ENCODE assay signal across 1 cellular context in the genomic region with DNA sequence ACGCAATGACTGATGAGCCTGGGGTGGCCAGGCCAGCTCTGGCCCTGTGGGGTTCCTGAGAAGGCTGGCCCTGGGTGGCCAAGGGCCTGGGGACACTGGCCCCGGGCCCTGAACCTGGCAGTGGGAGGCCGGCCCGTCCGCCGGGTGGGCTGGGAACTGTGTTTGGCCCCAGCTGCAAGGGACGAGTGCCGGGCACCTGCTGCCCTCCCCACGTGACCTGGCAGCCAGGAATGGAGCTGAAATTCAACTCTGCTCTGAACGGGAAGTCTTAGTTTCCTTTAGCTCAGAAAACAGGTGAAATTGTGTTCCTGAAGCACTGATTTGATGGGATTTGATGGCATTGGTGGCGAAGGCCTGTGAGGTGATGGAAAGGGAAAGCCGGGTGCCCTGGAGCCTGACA.
TF ChIP-seq lines count a peak whose summit lies in the region.

No MANE protein-coding gene starts in this region.

TF ChIP-seq in GM23338, 12 proteins besides CTCF, POLR2A, EP300 and RAD21:
- TF ChIP-seq ZNF114 (CRISPR knock-in tag; IDR thresholded peaks at IDR 0.05) (no peak), EZH2 (IDR thresholded peaks at IDR 0.05; ENCODE audit: low read depth, unreplicated experiment) (no peak), EZH2phosphoT487 (IDR thresholded peaks at IDR 0.05; ENCODE audit: unreplicated experiment) (no peak), JUNB (IDR thresholded peaks at IDR 0.05; ENCODE audit: unreplicated experiment) (no peak), CREB1 (CRISPR knock-in tag; IDR thresholded peaks at IDR 0.05; ENCODE audit: low read depth) (no peak), POLR2AphosphoS5 (IDR thresholded peaks at IDR 0.05; ENCODE audit: low read depth) (no peak)
- TF ChIP-seq, protein P1, sequence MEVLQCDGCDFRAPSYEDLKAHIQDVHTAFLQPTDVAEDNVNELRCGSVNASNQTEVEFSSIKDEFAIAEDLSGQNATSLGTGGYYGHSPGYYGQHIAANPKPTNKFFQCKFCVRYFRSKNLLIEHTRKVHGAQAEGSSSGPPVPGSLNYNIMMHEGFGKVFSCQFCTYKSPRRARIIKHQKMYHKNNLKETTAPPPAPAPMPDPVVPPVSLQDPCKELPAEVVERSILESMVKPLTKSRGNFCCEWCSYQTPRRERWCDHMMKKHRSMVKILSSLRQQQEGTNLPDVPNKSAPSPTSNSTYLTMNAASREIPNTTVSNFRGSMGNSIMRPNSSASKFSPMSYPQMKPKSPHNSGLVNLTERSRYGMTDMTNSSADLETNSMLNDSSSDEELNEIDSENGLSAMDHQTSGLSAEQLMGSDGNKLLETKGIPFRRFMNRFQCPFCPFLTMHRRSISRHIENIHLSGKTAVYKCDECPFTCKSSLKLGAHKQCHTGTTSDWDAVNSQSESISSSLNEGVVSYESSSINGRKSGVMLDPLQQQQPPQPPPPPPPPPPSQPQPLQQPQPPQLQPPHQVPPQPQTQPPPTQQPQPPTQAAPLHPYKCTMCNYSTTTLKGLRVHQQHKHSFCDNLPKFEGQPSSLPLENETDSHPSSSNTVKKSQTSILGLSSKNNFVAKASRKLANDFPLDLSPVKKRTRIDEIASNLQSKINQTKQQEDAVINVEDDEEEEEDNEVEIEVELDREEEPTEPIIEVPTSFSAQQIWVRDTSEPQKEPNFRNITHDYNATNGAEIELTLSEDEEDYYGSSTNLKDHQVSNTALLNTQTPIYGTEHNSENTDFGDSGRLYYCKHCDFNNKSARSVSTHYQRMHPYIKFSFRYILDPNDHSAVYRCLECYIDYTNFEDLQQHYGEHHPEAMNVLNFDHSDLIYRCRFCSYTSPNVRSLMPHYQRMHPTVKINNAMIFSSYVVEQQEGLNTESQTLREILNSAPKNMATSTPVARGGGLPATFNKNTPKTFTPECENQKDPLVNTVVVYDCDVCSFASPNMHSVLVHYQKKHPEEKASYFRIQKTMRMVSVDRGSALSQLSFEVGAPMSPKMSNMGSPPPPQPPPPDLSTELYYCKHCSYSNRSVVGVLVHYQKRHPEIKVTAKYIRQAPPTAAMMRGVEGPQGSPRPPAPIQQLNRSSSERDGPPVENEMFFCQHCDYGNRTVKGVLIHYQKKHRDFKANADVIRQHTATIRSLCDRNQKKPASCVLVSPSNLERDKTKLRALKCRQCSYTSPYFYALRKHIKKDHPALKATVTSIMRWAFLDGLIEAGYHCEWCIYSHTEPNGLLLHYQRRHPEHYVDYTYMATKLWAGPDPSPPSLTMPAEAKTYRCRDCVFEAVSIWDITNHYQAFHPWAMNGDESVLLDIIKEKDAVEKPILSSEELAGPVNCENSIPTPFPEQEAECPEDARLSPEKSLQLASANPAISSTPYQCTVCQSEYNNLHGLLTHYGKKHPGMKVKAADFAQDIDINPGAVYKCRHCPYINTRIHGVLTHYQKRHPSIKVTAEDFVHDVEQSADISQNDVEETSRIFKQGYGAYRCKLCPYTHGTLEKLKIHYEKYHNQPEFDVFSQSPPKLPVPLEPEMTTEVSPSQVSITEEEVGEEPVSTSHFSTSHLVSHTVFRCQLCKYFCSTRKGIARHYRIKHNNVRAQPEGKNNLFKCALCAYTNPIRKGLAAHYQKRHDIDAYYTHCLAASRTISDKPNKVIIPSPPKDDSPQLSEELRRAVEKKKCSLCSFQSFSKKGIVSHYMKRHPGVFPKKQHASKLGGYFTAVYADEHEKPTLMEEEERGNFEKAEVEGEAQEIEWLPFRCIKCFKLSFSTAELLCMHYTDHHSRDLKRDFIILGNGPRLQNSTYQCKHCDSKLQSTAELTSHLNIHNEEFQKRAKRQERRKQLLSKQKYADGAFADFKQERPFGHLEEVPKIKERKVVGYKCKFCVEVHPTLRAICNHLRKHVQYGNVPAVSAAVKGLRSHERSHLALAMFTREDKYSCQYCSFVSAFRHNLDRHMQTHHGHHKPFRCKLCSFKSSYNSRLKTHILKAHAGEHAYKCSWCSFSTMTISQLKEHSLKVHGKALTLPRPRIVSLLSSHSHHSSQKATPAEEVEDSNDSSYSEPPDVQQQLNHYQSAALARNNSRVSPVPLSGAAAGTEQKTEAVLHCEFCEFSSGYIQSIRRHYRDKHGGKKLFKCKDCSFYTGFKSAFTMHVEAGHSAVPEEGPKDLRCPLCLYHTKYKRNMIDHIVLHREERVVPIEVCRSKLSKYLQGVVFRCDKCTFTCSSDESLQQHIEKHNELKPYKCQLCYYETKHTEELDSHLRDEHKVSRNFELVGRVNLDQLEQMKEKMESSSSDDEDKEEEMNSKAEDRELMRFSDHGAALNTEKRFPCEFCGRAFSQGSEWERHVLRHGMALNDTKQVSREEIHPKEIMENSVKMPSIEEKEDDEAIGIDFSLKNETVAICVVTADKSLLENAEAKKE (CRISPR knock-in tag; IDR thresholded peaks at IDR 0.05): no peak
- TF ChIP-seq, protein P2, sequence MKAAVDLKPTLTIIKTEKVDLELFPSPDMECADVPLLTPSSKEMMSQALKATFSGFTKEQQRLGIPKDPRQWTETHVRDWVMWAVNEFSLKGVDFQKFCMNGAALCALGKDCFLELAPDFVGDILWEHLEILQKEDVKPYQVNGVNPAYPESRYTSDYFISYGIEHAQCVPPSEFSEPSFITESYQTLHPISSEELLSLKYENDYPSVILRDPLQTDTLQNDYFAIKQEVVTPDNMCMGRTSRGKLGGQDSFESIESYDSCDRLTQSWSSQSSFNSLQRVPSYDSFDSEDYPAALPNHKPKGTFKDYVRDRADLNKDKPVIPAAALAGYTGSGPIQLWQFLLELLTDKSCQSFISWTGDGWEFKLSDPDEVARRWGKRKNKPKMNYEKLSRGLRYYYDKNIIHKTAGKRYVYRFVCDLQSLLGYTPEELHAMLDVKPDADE (IDR thresholded peaks at IDR 0.05): no peak
TF ChIP-seq in GM23338: peak in this region for 0.
